ENCODE assay signal across 1 cellular context in the genomic region with DNA sequence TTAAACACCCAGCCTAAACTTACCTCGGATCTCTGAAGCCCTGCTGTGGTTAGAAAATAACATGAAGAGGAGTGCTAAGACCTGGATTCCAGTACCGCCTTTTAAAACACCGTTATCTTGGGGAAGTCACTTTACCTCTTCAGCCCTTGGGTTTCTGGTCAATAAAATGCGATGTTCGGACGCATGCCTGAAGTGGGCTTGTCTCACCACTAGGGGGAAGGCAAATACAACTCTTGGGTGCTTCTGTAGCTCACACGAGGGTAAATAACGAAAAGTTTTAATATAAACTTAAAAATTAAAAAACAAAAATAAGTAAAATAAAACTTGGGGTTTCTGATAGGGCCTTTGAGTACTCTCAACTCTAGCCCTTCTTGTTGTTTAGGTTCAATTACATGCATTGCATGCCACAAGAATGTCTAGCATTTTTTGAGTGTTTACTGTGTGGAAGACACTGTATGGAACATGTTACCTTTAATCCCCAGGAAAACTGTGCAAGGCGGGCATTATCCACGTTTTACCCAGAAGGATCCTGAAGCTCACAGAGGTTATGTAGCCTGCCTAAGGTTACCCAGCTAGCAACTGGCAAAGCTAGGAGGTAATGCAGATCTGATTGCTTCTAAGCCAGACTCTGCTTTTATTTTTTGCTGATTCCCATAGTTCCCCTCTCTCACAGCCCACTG.
TF ChIP-seq lines count a peak whose summit lies in the region.

No MANE protein-coding gene starts in this region.

TF ChIP-seq in H1, 55 proteins besides CTCF, POLR2A, EP300 and RAD21:
- TF ChIP-seq, protein P1, sequence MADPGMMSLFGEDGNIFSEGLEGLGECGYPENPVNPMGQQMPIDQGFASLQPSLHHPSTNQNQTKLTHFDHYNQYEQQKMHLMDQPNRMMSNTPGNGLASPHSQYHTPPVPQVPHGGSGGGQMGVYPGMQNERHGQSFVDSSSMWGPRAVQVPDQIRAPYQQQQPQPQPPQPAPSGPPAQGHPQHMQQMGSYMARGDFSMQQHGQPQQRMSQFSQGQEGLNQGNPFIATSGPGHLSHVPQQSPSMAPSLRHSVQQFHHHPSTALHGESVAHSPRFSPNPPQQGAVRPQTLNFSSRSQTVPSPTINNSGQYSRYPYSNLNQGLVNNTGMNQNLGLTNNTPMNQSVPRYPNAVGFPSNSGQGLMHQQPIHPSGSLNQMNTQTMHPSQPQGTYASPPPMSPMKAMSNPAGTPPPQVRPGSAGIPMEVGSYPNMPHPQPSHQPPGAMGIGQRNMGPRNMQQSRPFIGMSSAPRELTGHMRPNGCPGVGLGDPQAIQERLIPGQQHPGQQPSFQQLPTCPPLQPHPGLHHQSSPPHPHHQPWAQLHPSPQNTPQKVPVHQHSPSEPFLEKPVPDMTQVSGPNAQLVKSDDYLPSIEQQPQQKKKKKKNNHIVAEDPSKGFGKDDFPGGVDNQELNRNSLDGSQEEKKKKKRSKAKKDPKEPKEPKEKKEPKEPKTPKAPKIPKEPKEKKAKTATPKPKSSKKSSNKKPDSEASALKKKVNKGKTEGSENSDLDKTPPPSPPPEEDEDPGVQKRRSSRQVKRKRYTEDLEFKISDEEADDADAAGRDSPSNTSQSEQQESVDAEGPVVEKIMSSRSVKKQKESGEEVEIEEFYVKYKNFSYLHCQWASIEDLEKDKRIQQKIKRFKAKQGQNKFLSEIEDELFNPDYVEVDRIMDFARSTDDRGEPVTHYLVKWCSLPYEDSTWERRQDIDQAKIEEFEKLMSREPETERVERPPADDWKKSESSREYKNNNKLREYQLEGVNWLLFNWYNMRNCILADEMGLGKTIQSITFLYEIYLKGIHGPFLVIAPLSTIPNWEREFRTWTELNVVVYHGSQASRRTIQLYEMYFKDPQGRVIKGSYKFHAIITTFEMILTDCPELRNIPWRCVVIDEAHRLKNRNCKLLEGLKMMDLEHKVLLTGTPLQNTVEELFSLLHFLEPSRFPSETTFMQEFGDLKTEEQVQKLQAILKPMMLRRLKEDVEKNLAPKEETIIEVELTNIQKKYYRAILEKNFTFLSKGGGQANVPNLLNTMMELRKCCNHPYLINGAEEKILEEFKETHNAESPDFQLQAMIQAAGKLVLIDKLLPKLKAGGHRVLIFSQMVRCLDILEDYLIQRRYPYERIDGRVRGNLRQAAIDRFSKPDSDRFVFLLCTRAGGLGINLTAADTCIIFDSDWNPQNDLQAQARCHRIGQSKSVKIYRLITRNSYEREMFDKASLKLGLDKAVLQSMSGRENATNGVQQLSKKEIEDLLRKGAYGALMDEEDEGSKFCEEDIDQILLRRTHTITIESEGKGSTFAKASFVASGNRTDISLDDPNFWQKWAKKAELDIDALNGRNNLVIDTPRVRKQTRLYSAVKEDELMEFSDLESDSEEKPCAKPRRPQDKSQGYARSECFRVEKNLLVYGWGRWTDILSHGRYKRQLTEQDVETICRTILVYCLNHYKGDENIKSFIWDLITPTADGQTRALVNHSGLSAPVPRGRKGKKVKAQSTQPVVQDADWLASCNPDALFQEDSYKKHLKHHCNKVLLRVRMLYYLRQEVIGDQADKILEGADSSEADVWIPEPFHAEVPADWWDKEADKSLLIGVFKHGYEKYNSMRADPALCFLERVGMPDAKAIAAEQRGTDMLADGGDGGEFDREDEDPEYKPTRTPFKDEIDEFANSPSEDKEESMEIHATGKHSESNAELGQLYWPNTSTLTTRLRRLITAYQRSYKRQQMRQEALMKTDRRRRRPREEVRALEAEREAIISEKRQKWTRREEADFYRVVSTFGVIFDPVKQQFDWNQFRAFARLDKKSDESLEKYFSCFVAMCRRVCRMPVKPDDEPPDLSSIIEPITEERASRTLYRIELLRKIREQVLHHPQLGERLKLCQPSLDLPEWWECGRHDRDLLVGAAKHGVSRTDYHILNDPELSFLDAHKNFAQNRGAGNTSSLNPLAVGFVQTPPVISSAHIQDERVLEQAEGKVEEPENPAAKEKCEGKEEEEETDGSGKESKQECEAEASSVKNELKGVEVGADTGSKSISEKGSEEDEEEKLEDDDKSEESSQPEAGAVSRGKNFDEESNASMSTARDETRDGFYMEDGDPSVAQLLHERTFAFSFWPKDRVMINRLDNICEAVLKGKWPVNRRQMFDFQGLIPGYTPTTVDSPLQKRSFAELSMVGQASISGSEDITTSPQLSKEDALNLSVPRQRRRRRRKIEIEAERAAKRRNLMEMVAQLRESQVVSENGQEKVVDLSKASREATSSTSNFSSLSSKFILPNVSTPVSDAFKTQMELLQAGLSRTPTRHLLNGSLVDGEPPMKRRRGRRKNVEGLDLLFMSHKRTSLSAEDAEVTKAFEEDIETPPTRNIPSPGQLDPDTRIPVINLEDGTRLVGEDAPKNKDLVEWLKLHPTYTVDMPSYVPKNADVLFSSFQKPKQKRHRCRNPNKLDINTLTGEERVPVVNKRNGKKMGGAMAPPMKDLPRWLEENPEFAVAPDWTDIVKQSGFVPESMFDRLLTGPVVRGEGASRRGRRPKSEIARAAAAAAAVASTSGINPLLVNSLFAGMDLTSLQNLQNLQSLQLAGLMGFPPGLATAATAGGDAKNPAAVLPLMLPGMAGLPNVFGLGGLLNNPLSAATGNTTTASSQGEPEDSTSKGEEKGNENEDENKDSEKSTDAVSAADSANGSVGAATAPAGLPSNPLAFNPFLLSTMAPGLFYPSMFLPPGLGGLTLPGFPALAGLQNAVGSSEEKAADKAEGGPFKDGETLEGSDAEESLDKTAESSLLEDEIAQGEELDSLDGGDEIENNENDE (IDR thresholded peaks at IDR 0.05; ENCODE audit: insufficient replicate concordance, low read length), result no peak
- TF ChIP-seq KDM1A (IDR thresholded peaks at IDR 0.05; ENCODE audit: borderline replicate concordance, low read length), result 0 out of 2 replicates have a peak, but pooled peaks have one; percentile 32
- no peak for TF ChIP-seq SUZ12 (IDR thresholded peaks at IDR 0.05; ENCODE audit: low read length)
- TF ChIP-seq, protein P2, sequence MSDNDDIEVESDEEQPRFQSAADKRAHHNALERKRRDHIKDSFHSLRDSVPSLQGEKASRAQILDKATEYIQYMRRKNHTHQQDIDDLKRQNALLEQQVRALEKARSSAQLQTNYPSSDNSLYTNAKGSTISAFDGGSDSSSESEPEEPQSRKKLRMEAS (IDR thresholded peaks at IDR 0.05), result peak; percentile 65
- TF ChIP-seq EGR1 (IDR thresholded peaks at IDR 0.05; ENCODE audit: borderline replicate concordance, low read depth, low read length), result no peak
- TF ChIP-seq SIRT6 (IDR thresholded peaks at IDR 0.05; ENCODE audit: low read length), result no peak
